ENCODE assay signal across 8 cellular contexts in the genomic region with DNA sequence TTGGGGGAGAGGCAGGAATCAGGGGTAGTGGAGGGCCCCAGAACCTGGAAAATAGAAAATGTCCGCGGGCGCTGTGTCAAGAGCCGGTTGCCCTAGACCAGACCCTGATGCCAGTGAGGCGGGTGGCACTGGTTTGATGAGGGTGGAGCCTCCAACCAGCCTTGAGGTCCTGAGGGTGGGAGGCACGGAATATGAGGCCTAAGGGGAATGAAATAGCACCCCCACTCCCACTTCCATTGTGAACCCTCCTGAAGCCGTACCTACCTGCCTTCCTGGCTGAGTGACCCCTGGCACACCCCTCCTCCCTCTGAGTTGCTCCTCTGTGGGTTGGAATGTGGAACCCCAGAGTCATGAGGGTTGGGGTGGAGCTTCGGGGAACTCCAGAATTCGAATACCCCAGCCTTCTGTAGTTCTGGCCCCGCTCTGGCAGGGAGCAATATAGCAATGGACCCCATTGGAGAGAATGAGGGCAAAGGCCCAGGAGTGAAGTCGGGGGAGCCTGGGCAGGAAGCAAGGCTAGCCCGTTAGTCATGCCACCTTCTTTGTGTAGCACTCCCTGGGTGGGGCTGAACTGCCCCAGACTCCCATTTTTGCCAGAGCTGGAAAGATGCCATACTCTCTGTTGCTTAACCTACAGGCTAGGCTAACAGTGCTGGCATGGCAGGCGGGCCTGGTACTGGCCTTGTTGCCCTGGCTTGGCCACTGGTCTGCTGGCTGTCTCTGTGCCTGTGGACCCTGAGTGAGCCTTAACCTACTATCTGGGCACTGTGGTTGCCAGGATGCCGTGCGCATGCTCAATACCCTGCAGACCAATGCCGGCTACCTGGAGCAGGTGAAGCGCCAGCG. TPM values are rescaled to one million over a fixed set of nuclear protein-coding genes. Genes with fewer than 3 reads are reported as not detected.
DNase-seq lines count a peak whose midpoint lies in the region; ATAC-seq and TF ChIP-seq lines count a peak whose summit lies in the region.

No MANE protein-coding gene starts in this region.

- no peak overlapping the region for H2BK15ac ChIP-seq in mesendoderm (replicated peaks; ENCODE audit: low read depth)

- H3K4me1 ChIP-seq in mesendoderm (ENCODE audit: control insufficient read depth, low read depth, low read length) (peaks cover 2% of the 10 kb centered on the region), upper lobe of right lung (peaks cover 34% of the 10 kb centered on the region)

- no peak for TF ChIP-seq CTCF in choroid plexus epithelial cell (conservative IDR thresholded peaks at IDR 0.05; ENCODE audit: low read depth, low read length)
- TF ChIP-seq CTCF in upper lobe of right lung (IDR thresholded peaks at IDR 0.05): no peak

- H3K9ac ChIP-seq in mesendoderm (ENCODE audit: low read length): peak overlapping the region; percentile 88

- ATAC-seq in upper lobe of right lung: peak; percentile 22

- intact Hi-C loops in upper lobe of right lung (cut with DNase I): no loop called here

- H3K27ac ChIP-seq in mesendoderm (ENCODE audit: low read depth, low read length): no peak overlapping the region
- peak overlapping the region; percentile 94 for H3K27ac ChIP-seq in upper lobe of right lung

- peak overlapping the region; percentile 44 for H2AK5ac ChIP-seq in mesendoderm (ENCODE audit: low read length)

- peak overlapping the region; percentile 84 for H3K56ac ChIP-seq in mesendoderm (ENCODE audit: low read length)

- WGBS in mesendoderm (ENCODE audit: extremely low coverage, insufficient coverage, low lambda C conversion rate): no CpG with 5 or more reads among the region's 18 CpGs

- peak overlapping the region; percentile 97 for H3K4me2 ChIP-seq in mesendoderm (ENCODE audit: low read length)

- H4K5ac ChIP-seq in mesendoderm (ENCODE audit: low read length): no peak overlapping the region

- H3K23ac ChIP-seq in mesendoderm (ENCODE audit: low read length): no peak overlapping the region

- H3K4ac ChIP-seq in mesendoderm (ENCODE audit: low read depth, low read length): peak overlapping the region; percentile 74

- H3K79me1 ChIP-seq in mesendoderm (ENCODE audit: low read length): peaks cover 9% of the 10 kb centered on the region

- H3K27me3 ChIP-seq in mesendoderm (ENCODE audit: insufficient read depth, low read length, poor library complexity): no peaks in the 10 kb centered on the region
- H3K27me3 ChIP-seq in upper lobe of right lung: no peaks in the 10 kb centered on the region

- no peak overlapping the region for H2BK120ac ChIP-seq in mesendoderm (ENCODE audit: low read depth, low read length)

- H3K79me2 ChIP-seq in mesendoderm (ENCODE audit: control insufficient read depth, insufficient read depth, low read length): peaks cover 11% of the 10 kb centered on the region

- H3K18ac ChIP-seq in mesendoderm (ENCODE audit: low read length): peak overlapping the region; percentile 61

- H3K4me3 ChIP-seq in choroid plexus epithelial cell (ENCODE audit: low read depth, low read length) (peak overlapping the region; percentile 75), mesendoderm (ENCODE audit: low read length) (peak overlapping the region; percentile 71), upper lobe of right lung (peak overlapping the region; percentile 72)

- H2BK5ac ChIP-seq in mesendoderm (ENCODE audit: low read length): no peak overlapping the region

- no peak overlapping the region for H4K8ac ChIP-seq in mesendoderm (ENCODE audit: low read depth, low read length)

- no peaks in the 10 kb centered on the region for H3K9me3 ChIP-seq in upper lobe of right lung

- DNase-seq in activated T-cell treated with anti-CD3 and anti-CD28 coated beads, Interleukin-2, amount 50 U/mL, for 1 hour: peak; percentile 39
- DNase-seq in activated T-cell treated with anti-CD3 and anti-CD28 coated beads for 4 hours (no peak), RPMI7951 (ENCODE audit: low read depth) (peak; percentile 60), choroid plexus epithelial cell (ENCODE audit: low read depth) (no peak), mesendoderm (no peak), upper lobe of right lung (peak; percentile 75), ecto neural progenitor cell (ENCODE audit: low spot score) (no peak), NCI-H2227 (lab: John Stamatoyannopoulos, UW; ENCODE audit: unreplicated experiment) (no peak)

- H3K36me3 ChIP-seq in mesendoderm (ENCODE audit: control insufficient read depth, insufficient read depth, low read length) (no peaks in the 10 kb centered on the region), upper lobe of right lung (peaks cover 37% of the 10 kb centered on the region)

RNA-seq across cellular contexts. Expression of a gene that starts 1.0 kb away (rescaled TPM):
- 29.7 and 38.4 TPM in 2 replicates for total RNA-seq in RPMI7951 (2014; rRNA removed; shearing (Covaris generic))
- 34.2 TPM for polyA plus RNA-seq in mesendoderm (2013, experiment 1 of 2)
- 34.4 TPM for polyA plus RNA-seq in mesendoderm (2013, experiment 2 of 2)
- total RNA-seq in upper lobe of right lung: 68.9 TPM

RNA-seq across cellular contexts. Expression of a gene that starts 17.9 kb away (rescaled TPM):
- 15.6 and 20.7 TPM in 2 replicates for total RNA-seq in RPMI7951 (2014; rRNA removed; shearing (Covaris generic))
- 50.9 TPM for polyA plus RNA-seq in mesendoderm (2013, experiment 1 of 2)
- polyA plus RNA-seq in mesendoderm (2013, experiment 2 of 2): 48.8 TPM
- total RNA-seq in upper lobe of right lung: 99.1 TPM

RNA-seq across cellular contexts. Expression of a gene that starts 25.3 kb away (rescaled TPM):
- 0.12 and 0.29 TPM in 2 replicates for total RNA-seq in RPMI7951 (2014; rRNA removed; shearing (Covaris generic))
- 2.0 TPM for polyA plus RNA-seq in mesendoderm (2013, experiment 1 of 2)
- 2.3 TPM for polyA plus RNA-seq in mesendoderm (2013, experiment 2 of 2)
- total RNA-seq in upper lobe of right lung: 85.3 TPM

RNA-seq across cellular contexts. Expression of a gene that starts 50.7 kb away (rescaled TPM):
- total RNA-seq in RPMI7951 (2014; rRNA removed; shearing (Covaris generic)): 32.1 and 34.8 TPM in 2 replicates
- polyA plus RNA-seq in mesendoderm (2013, experiment 1 of 2): 5.9 TPM
- polyA plus RNA-seq in mesendoderm (2013, experiment 2 of 2): 5.4 TPM
- 322 TPM for total RNA-seq in upper lobe of right lung

Comparison
In these comparisons a context has a peak if more than half of its experiments do, and no peak if none do; other contexts are left out.
1. DNase-seq: peak in activated T-cell treated with anti-CD3 and anti-CD28 coated beads, Interleukin-2, amount 50 U/mL, for 1 hour (single experiment), RPMI7951 (single experiment) and upper lobe of right lung (single experiment); none in activated T-cell treated with anti-CD3 and anti-CD28 coated beads for 4 hours (single experiment), choroid plexus epithelial cell (single experiment), mesendoderm (single experiment), ecto neural progenitor cell (single experiment) and NCI-H2227 (single experiment).
2. RNA of a gene that starts 25.3 kb away (total RNA-seq): 85.3 TPM in upper lobe of right lung (single experiment); 0.12 to 0.29 TPM in RPMI7951; every median in the first group is over 10 times any median in the second.
3. Peak in every context shown above with its lines, with median percentiles within 50 percentile points of each other: H3K4me3 ChIP-seq.